Comparison of ENCODE assay signal across 8 cellular contexts in the genomic region with DNA sequence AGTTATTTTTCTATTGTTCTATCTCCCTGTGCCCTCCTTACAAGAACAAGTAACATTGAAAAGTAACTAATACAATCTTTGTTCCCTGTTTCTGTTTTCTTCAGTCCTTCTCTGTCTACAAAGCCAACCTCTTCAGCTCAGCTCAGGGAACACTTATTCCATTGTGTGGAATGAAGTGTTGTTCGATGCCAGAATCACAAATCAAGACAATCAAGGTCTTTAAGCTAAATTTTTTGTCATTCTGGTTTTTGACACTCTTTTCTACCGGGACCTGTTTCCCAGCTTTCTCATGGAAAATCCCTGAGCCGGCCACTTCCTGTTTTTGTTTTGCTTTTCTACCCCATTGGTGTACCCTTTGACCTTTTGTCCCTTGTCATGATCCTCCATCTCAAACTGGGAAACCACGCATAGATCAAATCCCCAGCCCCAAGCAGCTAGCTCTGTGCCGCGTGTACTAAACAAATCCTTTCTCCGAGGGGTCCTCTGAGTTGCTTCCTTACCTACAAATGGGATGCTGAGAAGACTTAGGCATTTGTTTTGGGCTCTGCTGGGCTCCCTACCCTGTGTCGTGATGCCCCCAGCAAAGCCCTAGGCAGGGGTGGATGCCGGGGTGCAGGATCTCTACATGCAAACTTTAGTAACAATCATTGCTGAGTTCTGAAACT.
DNase-seq lines count a peak whose midpoint lies in the region; ATAC-seq and TF ChIP-seq lines count a peak whose summit lies in the region.

No MANE protein-coding gene starts in this region.

- no peak overlapping the region for H3K4me3 ChIP-seq in dorsolateral prefrontal cortex
- H3K4me3 ChIP-seq in muscle layer of duodenum (ENCODE audit: low read depth in 1 of 2, low read length in 2 of 2): peak overlapping the region in 1 of 2 donors; percentile 16

- peaks cover 24 to 25% of the 10 kb centered on the region in 2 donors for H3K4me1 ChIP-seq in muscle layer of duodenum (ENCODE audit: control insufficient read depth in 1 of 2, insufficient read depth in 2 of 2, low read length in 2 of 2)

- H3K27me3 ChIP-seq in dorsolateral prefrontal cortex (no peaks in the 10 kb centered on the region), muscle layer of duodenum (ENCODE audit: low read depth, low read length) (no peaks in the 10 kb centered on the region)

- intact Hi-C loops in dorsolateral prefrontal cortex (cut with DNase I): no loop called here

- no peaks in the 10 kb centered on the region for H3K9me3 ChIP-seq in muscle layer of duodenum (ENCODE audit: control insufficient read depth in 1 of 2, low read length in 2 of 2)

- DNase-seq in A172 (ENCODE audit: low spot score) (peak; percentile 42), OCI-M1 (lab: John Stamatoyannopoulos, UW) (peak; percentile 68), dorsolateral prefrontal cortex (no peak), islet precursor cell (no peak)

- no peak for TF ChIP-seq CTCF in dorsolateral prefrontal cortex (IDR thresholded peaks at IDR 0.05 in 54 of 56, conservative IDR thresholded peaks at IDR 0.05 in 2 of 56; ENCODE audit: low read depth in 1 of 56, partially characterized antibody in 56 of 56)

- ATAC-seq in GM19324 (IDR thresholded peaks at IDR 0.05; ENCODE audit: low FRiP score, unreplicated experiment): no peak
- no peak for ATAC-seq in GM19452 (IDR thresholded peaks at IDR 0.05; ENCODE audit: unreplicated experiment)
- no peak for ATAC-seq in GM21717 (IDR thresholded peaks at IDR 0.05; ENCODE audit: unreplicated experiment)

- H3K36me3 ChIP-seq in muscle layer of duodenum (ENCODE audit: control insufficient read depth in 1 of 2, insufficient read depth in 2 of 2, low read length in 2 of 2): peaks cover 0 to 4% of the 10 kb centered on the region in 2 donors

- H3K27ac ChIP-seq in dorsolateral prefrontal cortex: peak overlapping the region; percentile 49 to 95 (median 84)
- peak overlapping the region; percentile 84 for H3K27ac ChIP-seq in muscle layer of duodenum (ENCODE audit: low read length)

Comparison
In these comparisons a context has a peak if more than half of its experiments do, and no peak if none do; other contexts are left out.
1. DNase-seq: peak in A172 (single experiment) and OCI-M1 (single experiment); none in dorsolateral prefrontal cortex (0 of 10) and islet precursor cell (single experiment).